Comparison of ENCODE assay signal across 29 cellular contexts in the genomic region with DNA sequence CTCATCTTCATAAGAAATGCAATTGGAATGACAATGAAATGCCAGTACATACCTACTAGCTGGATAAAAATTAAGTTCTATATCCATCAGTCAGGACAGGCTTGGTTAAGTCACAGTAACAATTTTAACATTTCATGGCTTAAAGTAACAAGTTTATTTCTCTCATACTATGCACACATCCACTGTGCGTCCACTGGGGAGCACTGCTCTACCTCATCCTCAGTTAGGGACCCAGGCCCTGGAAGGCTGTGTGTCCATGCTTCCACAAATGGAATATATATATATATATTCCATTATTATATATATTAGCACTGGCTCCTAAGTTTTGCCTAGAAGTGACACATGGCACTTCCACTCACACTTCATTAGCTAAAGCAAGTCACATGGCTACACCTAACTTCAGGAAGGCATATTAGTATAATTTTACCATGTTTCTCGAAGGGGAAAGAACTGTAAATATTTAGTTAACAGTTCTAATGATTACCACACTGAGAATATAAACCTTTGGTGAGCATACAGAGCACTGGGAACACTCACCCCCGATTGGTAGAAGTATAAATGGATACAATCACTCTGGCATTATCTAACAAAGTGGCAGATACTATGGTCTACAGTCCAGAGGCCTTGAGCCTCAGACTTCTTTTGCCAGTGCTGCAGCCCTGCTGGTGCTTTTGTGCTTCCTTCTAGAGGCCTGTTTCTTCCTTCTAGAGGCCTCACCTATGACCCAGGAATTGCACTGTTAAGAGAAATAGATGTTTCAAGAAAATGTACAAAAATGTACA. TPM values are rescaled to one million over a fixed set of nuclear protein-coding genes. Genes with fewer than 3 reads are reported as not detected.
DNase-seq lines count a peak whose midpoint lies in the region; ATAC-seq and TF ChIP-seq lines count a peak whose summit lies in the region.
"Had no signal": no experiment of that assay in that cellular context is flagged by ENCODE, and none has a peak within 500 bp of the region (broad histone marks: within the 10 kb centered on the region; RNA-seq: fewer than 3 reads in every experiment).

No MANE protein-coding gene starts in this region.

- CTCF ChIA-PET in IMR-90 (lab: Yijun Ruan, JAX), result interaction anchor here (2.4 to 4.2 kb wide), 2 partner anchors 9 to 105 kb away, joined by 9 to 20 read pairs; no protein-coding TSS in a partner anchor

- no peak overlapping the region for H2BK5ac ChIP-seq in IMR-90 (ENCODE audit: low read depth, low read length, poor library complexity, severe bottlenecking)

- intact Hi-C loops in IMR-90 (cut with micrococcal nuclease), result no loop called here
- intact Hi-C loops in activated T-helper 2 cell treated with anti-CD3 and anti-CD28 coated beads, Interferon-gamma antibody, Interleukin-2, Interleukin-4, amounts not matched to agents 10 μg/mL and 5 μg/mL and 100 μg/mL, durations not matched to agents 14 hours and 24 hours and 36 hours (cut with micrococcal nuclease), result no loop called here

- H3K18ac ChIP-seq in IMR-90 (ENCODE audit: low read depth, low read length), result no peak overlapping the region

- DNase-seq in IMR-90 (no peak), adipocyte (ENCODE audit: low read depth) (no peak), fibroblast of villous mesenchyme (ENCODE audit: low read depth) (no peak), progenitor cell of endocrine pancreas (ENCODE audit: low spot score, unreplicated experiment) (no peak)
- no peak for DNase-seq in activated T-helper 2 cell treated with anti-CD3 and anti-CD28 coated beads, Interferon-gamma antibody, Interleukin-2, Interleukin-4, amounts not matched to agents 10 μg/mL and 5 μg/mL and 100 μg/mL, durations not matched to agents 14 hours and 24 hours and 36 hours (ENCODE audit: low spot score)
- no peak for DNase-seq in stimulated activated CD4-positive, alpha-beta T cell treated with anti-CD3 and anti-CD28 coated beads, Interleukin-4, amount 100 ng/mL, for 1 hour
- DNase-seq: ACHN; activated CD4-positive, alpha-beta memory T cell treated with anti-CD3 and anti-CD28 coated beads for 36 hours; activated CD4-positive, CD25-positive, alpha-beta regulatory T cell; activated CD8-positive, alpha-beta memory T cell treated with anti-CD3 and anti-CD28 coated beads, Interleukin-2, amount 50 U/mL, for 4 hours; aorta; caudate nucleus; COR-L47; dermis blood vessel endothelial cell; H9; islet precursor cell; Kasumi-1; midbrain; natural killer cell; NCI-H1694 treated with DMSO at 0.1 percent for 48 hours; NCI-H524; stimulated activated CD8-positive, alpha-beta memory T cell treated with anti-CD3 and anti-CD28 coated beads, Interleukin-4, amount 100 ng/mL, for 48 hours; stomach; thyroid gland had no signal

- no peaks in the 10 kb centered on the region for H3K27me3 Mint-ChIP-seq in progenitor cell of endocrine pancreas
- no peaks in the 10 kb centered on the region for H3K27me3 Mint-ChIP-seq in activated T-helper 2 cell treated with anti-CD3 and anti-CD28 coated beads, Interferon-gamma antibody, Interleukin-2, Interleukin-4, amounts not matched to agents 10 μg/mL and 5 μg/mL and 100 μg/mL, durations not matched to agents 14 hours and 24 hours and 36 hours (ENCODE audit: low read depth)
- H3K27me3 Mint-ChIP-seq: activated CD4-positive, alpha-beta memory T cell treated with anti-CD3 and anti-CD28 coated beads for 36 hours; activated naive CD8-positive, alpha-beta T cell had no signal

- H3K36me3 ChIP-seq in IMR-90 (ENCODE audit: control insufficient read depth, insufficient read depth, low read length), result peaks cover 6% of the 10 kb centered on the region
- peaks cover 37% of the 10 kb centered on the region for H3K36me3 ChIP-seq in adipocyte (ENCODE audit: control insufficient read depth, insufficient read depth, low read length, severe bottlenecking)

- H4K5ac ChIP-seq in IMR-90 (ENCODE audit: low read depth, low read length), result no peak overlapping the region

- no peak overlapping the region for H2AK5ac ChIP-seq in IMR-90 (ENCODE audit: low read depth, low read length)

- H2BK120ac ChIP-seq in IMR-90 (ENCODE audit: low read depth, low read length), result no peak overlapping the region

- no peaks in the 10 kb centered on the region for H3K27me3 ChIP-seq in IMR-90 (ENCODE audit: control insufficient read depth, insufficient read depth, low read length)
- H3K27me3 ChIP-seq in adipocyte (replicated peaks; ENCODE audit: control insufficient read depth, insufficient read depth, low read length), result no peaks in the 10 kb centered on the region
- H3K27me3 ChIP-seq: BLaER1, stomach, thyroid gland had no signal

- H2AFZ ChIP-seq in IMR-90 (replicated peaks; ENCODE audit: low read length, poor library complexity), result no peak overlapping the region

- no peak overlapping the region for H4K8ac ChIP-seq in IMR-90 (ENCODE audit: low read depth in 2 of 2, low read length in 2 of 2)

- H3K27ac Mint-ChIP-seq in progenitor cell of endocrine pancreas, result peak overlapping the region; percentile 71
- no peak overlapping the region for H3K27ac Mint-ChIP-seq in activated T-helper 2 cell treated with anti-CD3 and anti-CD28 coated beads, Interferon-gamma antibody, Interleukin-2, Interleukin-4, amounts not matched to agents 10 μg/mL and 5 μg/mL and 100 μg/mL, durations not matched to agents 14 hours and 24 hours and 36 hours
- H3K27ac Mint-ChIP-seq: activated CD4-positive, alpha-beta memory T cell treated with anti-CD3 and anti-CD28 coated beads for 36 hours; activated naive CD8-positive, alpha-beta T cell; H9; natural killer cell had no signal

- TF ChIP-seq POLR2A in IMR-90 (IDR thresholded peaks at IDR 0.05; ENCODE audit: low read depth, low read length), result no peak

- peaks cover 18% of the 10 kb centered on the region for H3K36me3 Mint-ChIP-seq in progenitor cell of endocrine pancreas (ENCODE audit: insufficient read depth)
- H3K36me3 Mint-ChIP-seq in activated T-helper 2 cell treated with anti-CD3 and anti-CD28 coated beads, Interferon-gamma antibody, Interleukin-2, Interleukin-4, amounts not matched to agents 10 μg/mL and 5 μg/mL and 100 μg/mL, durations not matched to agents 14 hours and 24 hours and 36 hours (ENCODE audit: low read depth), result peaks cover 22% of the 10 kb centered on the region
- H3K36me3 Mint-ChIP-seq: natural killer cell had no signal

- H3K4me3 Mint-ChIP-seq in progenitor cell of endocrine pancreas (ENCODE audit: low read depth), result no peak overlapping the region
- no peak overlapping the region for H3K4me3 Mint-ChIP-seq in activated T-helper 2 cell treated with anti-CD3 and anti-CD28 coated beads, Interferon-gamma antibody, Interleukin-2, Interleukin-4, amounts not matched to agents 10 μg/mL and 5 μg/mL and 100 μg/mL, durations not matched to agents 14 hours and 24 hours and 36 hours (ENCODE audit: low read depth)
- H3K4me3 Mint-ChIP-seq: activated CD4-positive, alpha-beta memory T cell treated with anti-CD3 and anti-CD28 coated beads for 36 hours; activated naive CD8-positive, alpha-beta T cell; H9; natural killer cell had no signal

- H3K27ac ChIP-seq in IMR-90 (ENCODE audit: insufficient read depth, low read length), result no peak overlapping the region
- H3K27ac ChIP-seq: BLaER1, skin epidermis, thyroid gland had no signal

- no CpG with 5 or more reads among the region's 3 CpGs for WGBS in IMR-90 (ENCODE audit: extremely low coverage in 2 of 2, insufficient read length in 1 of 2), 2 experiments

- H3K4me2 ChIP-seq in IMR-90 (ENCODE audit: low read depth, low read length), result no peak overlapping the region
- H3K4me2 ChIP-seq: BLaER1 had no signal

- no peak overlapping the region for H2AK9ac ChIP-seq in IMR-90 (replicated peaks; ENCODE audit: low read depth, low read length, poor library complexity)

- no peak overlapping the region for H4K91ac ChIP-seq in IMR-90 (ENCODE audit: insufficient read depth, low read depth, low read length)

- H3K79me1 ChIP-seq in IMR-90 (ENCODE audit: low read depth in 1 of 2, low read length in 2 of 2), result peaks cover 0 to 7% of the 10 kb centered on the region in 2 experiments; a peak in 1 of 4 replicates

- H3K56ac ChIP-seq in IMR-90 (ENCODE audit: extremely low read depth, insufficient read depth, low read length), result no peak overlapping the region

- TF ChIP-seq RAD21 in IMR-90 (IDR thresholded peaks at IDR 0.05; ENCODE audit: low read length), result no peak

- H3K23ac ChIP-seq in IMR-90 (ENCODE audit: low read depth, low read length), result no peak overlapping the region

- H3K9me1 ChIP-seq in IMR-90 (ENCODE audit: insufficient read depth, low read length), result peaks cover 2% of the 10 kb centered on the region; the same call in 1 of the 2 replicates

- H3K9me3 ChIP-seq in IMR-90 (ENCODE audit: control insufficient read depth, insufficient read depth, low read length), result no peaks in the 10 kb centered on the region
- H3K9me3 ChIP-seq in adipocyte (ENCODE audit: control insufficient read depth, low read length), result no peaks in the 10 kb centered on the region
- H3K9me3 ChIP-seq: BLaER1, stomach, thyroid gland had no signal

- no TSS peak for BruUV-seq in IMR-90 (replicated peaks; lab: Mats Ljungman, UMichigan)

- peaks cover 5% of the 10 kb centered on the region for H3K4me1 Mint-ChIP-seq in progenitor cell of endocrine pancreas (ENCODE audit: low read depth)
- peaks cover 8% of the 10 kb centered on the region for H3K4me1 Mint-ChIP-seq in activated T-helper 2 cell treated with anti-CD3 and anti-CD28 coated beads, Interferon-gamma antibody, Interleukin-2, Interleukin-4, amounts not matched to agents 10 μg/mL and 5 μg/mL and 100 μg/mL, durations not matched to agents 14 hours and 24 hours and 36 hours (ENCODE audit: low read depth)
- H3K4me1 Mint-ChIP-seq: H9 had no signal

- peaks cover 3% of the 10 kb centered on the region for H3K9me3 Mint-ChIP-seq in progenitor cell of endocrine pancreas (ENCODE audit: low read depth)
- no peaks in the 10 kb centered on the region for H3K9me3 Mint-ChIP-seq in activated T-helper 2 cell treated with anti-CD3 and anti-CD28 coated beads, Interferon-gamma antibody, Interleukin-2, Interleukin-4, amounts not matched to agents 10 μg/mL and 5 μg/mL and 100 μg/mL, durations not matched to agents 14 hours and 24 hours and 36 hours
- H3K9me3 Mint-ChIP-seq: activated CD4-positive, alpha-beta memory T cell treated with anti-CD3 and anti-CD28 coated beads for 36 hours; natural killer cell had no signal

- H3K4ac ChIP-seq in IMR-90 (ENCODE audit: low read depth, low read length), result no peak overlapping the region

- no peaks in the 10 kb centered on the region for H4K20me1 ChIP-seq in IMR-90 (ENCODE audit: insufficient read depth, low read length)
- H4K20me1 ChIP-seq: BLaER1 had no signal

- dilution Hi-C loops in IMR-90 (cut with HindIII; ENCODE audit: low sequenced_read_pairs, unreplicated experiment), result loop anchor here (25.0 kb wide), 1 partner anchor 103 kb away; the partner anchor contains the start of gene MESP1

- no peak overlapping the region for H2BK15ac ChIP-seq in IMR-90 (ENCODE audit: low read depth, low read length)

- no peak overlapping the region for H3K14ac ChIP-seq in IMR-90 (replicated peaks; ENCODE audit: low read depth, low read length)

- in situ Hi-C loops in IMR-90 (cut with MboI; ENCODE audit: low sequenced_read_pairs), result no loop called here

- H3K4me3 ChIP-seq in IMR-90 (ENCODE audit: insufficient read depth, low read depth, low read length) (no peak overlapping the region), adipocyte (ENCODE audit: low read length) (no peak overlapping the region), fibroblast of villous mesenchyme (ENCODE audit: low read depth, low read length) (no peak overlapping the region)
- H3K4me3 ChIP-seq: BLaER1, skin epidermis, stomach, thyroid gland had no signal

- no peak for TF ChIP-seq CTCF in IMR-90 (conservative IDR thresholded peaks at IDR 0.05; ENCODE audit: low read depth, low read length)
- peak; percentile 5 for TF ChIP-seq CTCF in fibroblast of villous mesenchyme (IDR thresholded peaks at IDR 0.05; ENCODE audit: insufficient read depth, low read depth, low read length)
- TF ChIP-seq CTCF in progenitor cell of endocrine pancreas (IDR thresholded peaks at IDR 0.05; ENCODE audit: unreplicated experiment), result no peak

- H3K4me1 ChIP-seq in IMR-90 (ENCODE audit: control insufficient read depth, insufficient read depth, low read length) (peaks cover 2% of the 10 kb centered on the region; the same call in 1 of the 2 replicates), adipocyte (ENCODE audit: control insufficient read depth, insufficient read depth, low read length) (peaks cover 22% of the 10 kb centered on the region)

- H2BK20ac ChIP-seq in IMR-90 (ENCODE audit: low read depth, low read length), result no peak overlapping the region

- POLR2A ChIA-PET in IMR-90 (lab: Charles Lee; ENCODE audit: unreplicated experiment), result no interaction called here

- H3K9ac ChIP-seq in IMR-90 (ENCODE audit: low read depth, low read length), result no peak overlapping the region
- H3K9ac ChIP-seq in adipocyte (ENCODE audit: low read length), result peak overlapping the region; percentile 53
- H3K9ac ChIP-seq: BLaER1 had no signal

- peak; percentile 59; the same call in 1 of the 2 replicates for ATAC-seq in IMR-90 (ENCODE audit: low read depth)
- no peak for ATAC-seq in HG03045 (IDR thresholded peaks at IDR 0.05; ENCODE audit: unreplicated experiment)
- ATAC-seq in GM19328 (IDR thresholded peaks at IDR 0.05; ENCODE audit: unreplicated experiment), result no peak
- ATAC-seq: natural killer cell had no signal

RNA-seq across cellular contexts. Expression of gene AP3S2, which starts 28.6 kb away (rescaled TPM):
- total RNA-seq in IMR-90 (2012; rRNA removed) (34.1 and 44.4 TPM in 2 replicates), fibroblast of villous mesenchyme (49.6 and 73.0 TPM in 2 replicates), progenitor cell of endocrine pancreas (29.2 and 30.9 TPM in 2 replicates)
- 10.1 and 12.6 TPM in 2 replicates for polyA plus RNA-seq in IMR-90 (2012; rRNA removed)
- polyA plus RNA-seq in IMR-90 (2012; cell fraction: cytosol; rRNA removed), result 5.4 and 8.9 TPM in 2 replicates
- polyA plus RNA-seq in IMR-90 (2012; cell fraction: nucleus; rRNA removed; ENCODE audit: low replicate concordance), result 6.6 and 14.6 TPM in 2 replicates
- 20.6 and 24.6 TPM in 2 replicates for total RNA-seq in activated T-helper 2 cell treated with anti-CD3 and anti-CD28 coated beads, Interferon-gamma antibody, Interleukin-2, Interleukin-4, amounts not matched to agents 10 μg/mL and 5 μg/mL and 100 μg/mL, durations not matched to agents 14 hours and 24 hours and 36 hours

RNA-seq across cellular contexts. Expression of gene ARPIN, which starts 47.6 kb away (rescaled TPM):
- total RNA-seq in IMR-90 (2012; rRNA removed) (3.9 and 5.6 TPM in 2 replicates), fibroblast of villous mesenchyme (10.8 and 16.1 TPM in 2 replicates), progenitor cell of endocrine pancreas (19.6 and 20.4 TPM in 2 replicates)
- 7.7 and 8.8 TPM in 2 replicates for polyA plus RNA-seq in IMR-90 (2012; rRNA removed)
- 4.2 and 5.2 TPM in 2 replicates for polyA plus RNA-seq in IMR-90 (2012; cell fraction: cytosol; rRNA removed)
- 5.4 and 10.6 TPM in 2 replicates for polyA plus RNA-seq in IMR-90 (2012; cell fraction: nucleus; rRNA removed; ENCODE audit: low replicate concordance)
- total RNA-seq in activated T-helper 2 cell treated with anti-CD3 and anti-CD28 coated beads, Interferon-gamma antibody, Interleukin-2, Interleukin-4, amounts not matched to agents 10 μg/mL and 5 μg/mL and 100 μg/mL, durations not matched to agents 14 hours and 24 hours and 36 hours, result not detected in 2 replicates

RNA-seq across cellular contexts. Expression of gene ANPEP, which starts 50.5 kb away (rescaled TPM):
- total RNA-seq in IMR-90 (2012; rRNA removed) (8.4 and 8.6 TPM in 2 replicates), fibroblast of villous mesenchyme (52.5 and 54.0 TPM in 2 replicates), progenitor cell of endocrine pancreas (1.7 and 1.8 TPM in 2 replicates)
- polyA plus RNA-seq in IMR-90 (2012; rRNA removed), result 40.4 and 47.0 TPM in 2 replicates
- polyA plus RNA-seq in IMR-90 (2012; cell fraction: cytosol; rRNA removed), result 50.7 and 52.3 TPM in 2 replicates
- 95.5 and 110 TPM in 2 replicates for polyA plus RNA-seq in IMR-90 (2012; cell fraction: nucleus; rRNA removed; ENCODE audit: low replicate concordance)
- total RNA-seq in activated T-helper 2 cell treated with anti-CD3 and anti-CD28 coated beads, Interferon-gamma antibody, Interleukin-2, Interleukin-4, amounts not matched to agents 10 μg/mL and 5 μg/mL and 100 μg/mL, durations not matched to agents 14 hours and 24 hours and 36 hours, result 2.4 and 3.6 TPM in 2 replicates
